15 cellular contexts compared by ENCODE assay signal in genomic region chr7:45103958-45104843, GRCh38. TPM values are rescaled to one million over a fixed set of nuclear protein-coding genes. Genes with fewer than 3 reads are reported as not detected.
"Had no signal": no experiment of that assay in that cellular context is flagged by ENCODE, and none has a peak within 500 bp of the region (broad histone marks: within the 10 kb centered on the region; RNA-seq: fewer than 3 reads in every experiment).

No MANE protein-coding gene starts in this region.

- H3K27me3 Mint-ChIP-seq: central memory CD8-positive, alpha-beta T cell had no signal

- H3K4me1 ChIP-seq: parathyroid adenoma had no signal

- H3K27me3 ChIP-seq: brain microvascular endothelial cell, gastroesophageal sphincter had no signal

- H3K27ac ChIP-seq: brain microvascular endothelial cell, coronary artery, gastroesophageal sphincter, parathyroid adenoma, SK-N-MC had no signal

- H3K4me1 Mint-ChIP-seq: mesothelial cell of epicardium, nephron had no signal

- DNase-seq: activated CD4-positive, alpha-beta T cell treated with anti-CD3 and anti-CD28 coated beads for 48 hours; activated CD8-positive, alpha-beta T cell treated with anti-CD3 and anti-CD28 coated beads, Interleukin-2, amount 10 ng/mL, durations not matched to agents 7 days and 5 days; activated naive CD4-positive, alpha-beta T cell treated with Interleukin-2 at 50 U/mL for 16 hours; brain microvascular endothelial cell; immature natural killer cell; retina had no signal

- H3K27ac Mint-ChIP-seq: activated CD8-positive, alpha-beta T cell treated with anti-CD3 and anti-CD28 coated beads, Interleukin-2, amount 10 ng/mL, durations not matched to agents 7 days and 5 days; mesothelial cell of epicardium; nephron; T-helper 2 cell treated with Interferon-gamma antibody and Interleukin-4, amounts not matched to agents 5 μg/mL and 100 μg/mL, for 36 hours had no signal

- ATAC-seq: activated CD8-positive, alpha-beta T cell treated with anti-CD3 and anti-CD28 coated beads, Interleukin-2, amount 10 ng/mL, durations not matched to agents 7 days and 5 days; gastroesophageal sphincter had no signal

- H3K4me3 Mint-ChIP-seq: activated CD8-positive, alpha-beta T cell treated with anti-CD3 and anti-CD28 coated beads, Interleukin-2, amount 10 ng/mL, durations not matched to agents 7 days and 5 days; central memory CD8-positive, alpha-beta T cell; immature natural killer cell; mesothelial cell of epicardium; nephron; T-helper 2 cell treated with Interferon-gamma antibody and Interleukin-4, amounts not matched to agents 5 μg/mL and 100 μg/mL, for 36 hours had no signal

- H3K9me3 Mint-ChIP-seq: central memory CD8-positive, alpha-beta T cell; immature natural killer cell; mesothelial cell of epicardium; nephron; T-helper 2 cell treated with Interferon-gamma antibody and Interleukin-4, amounts not matched to agents 5 μg/mL and 100 μg/mL, for 36 hours had no signal

- H3K9ac ChIP-seq: parathyroid adenoma had no signal

- H3K9me3 ChIP-seq: gastroesophageal sphincter had no signal

- H3K4me3 ChIP-seq: coronary artery, gastroesophageal sphincter, lung, SK-N-MC had no signal

RNA-seq across cellular contexts. Expression of gene RAMP3, which starts 53.4 kb away (rescaled TPM):
- total RNA-seq: activated CD8-positive, alpha-beta T cell treated with anti-CD3 and anti-CD28 coated beads, Interleukin-2, amount 10 ng/mL, durations not matched to agents 7 days and 5 days; mesothelial cell of epicardium had no signal
- polyA plus RNA-seq: immature natural killer cell had no signal
